ENCODE assay signal across 16 cellular contexts in the genomic region with DNA sequence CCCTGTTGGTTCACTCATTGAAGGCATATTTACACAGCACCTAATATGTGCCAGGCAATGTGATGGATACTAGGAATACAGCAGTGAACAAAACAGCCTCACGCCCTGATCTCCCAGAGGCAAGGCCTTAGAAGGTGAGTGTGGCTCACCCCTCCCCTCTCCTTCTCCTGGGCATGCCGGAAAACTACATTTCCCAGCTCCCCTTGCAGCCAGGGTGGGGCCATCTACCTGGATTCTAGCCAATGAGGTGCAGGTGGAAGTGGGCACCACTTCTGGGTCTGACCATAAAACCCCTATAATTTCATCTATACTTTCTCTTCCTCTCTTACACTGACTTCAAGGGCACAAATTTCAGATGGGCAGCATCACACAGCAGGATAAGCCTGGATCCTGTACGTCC.
"Had no signal": no experiment of that assay in that cellular context is flagged by ENCODE, and none has a peak within 500 bp of the region (broad histone marks: within the 10 kb centered on the region; RNA-seq: fewer than 3 reads in every experiment).

No MANE protein-coding gene starts in this region.

- DNase-seq: activated CD4-positive, alpha-beta T cell treated with anti-CD3 and anti-CD28 coated beads, Interleukin-2, amount 50 U/mL, for 1 hour; activated CD4-positive, CD25-positive, alpha-beta regulatory T cell treated with anti-CD3 and anti-CD28 coated beads, Interleukin-2, amount 50 U/mL, for 72 hours; activated CD8-positive, alpha-beta memory T cell treated with anti-CD3 and anti-CD28 coated beads for 24 hours; activated CD8-positive, alpha-beta memory T cell treated with anti-CD3 and anti-CD28 coated beads, Interleukin-2, amount 50 U/mL, for 48 hours; activated effector memory CD4-positive, alpha-beta T cell treated with anti-CD3 and anti-CD28 coated beads, Interleukin-2, amount 50 U/mL, for 16 hours; activated T-cell treated with anti-CD3 and anti-CD28 coated beads, Interleukin-2, amount 50 U/mL, for 72 hours; dermis blood vessel endothelial cell; effector memory CD8-positive, alpha-beta T cell; left ventricle myocardium inferior; mammary epithelial cell; retina; stimulated activated CD8-positive, alpha-beta memory T cell treated with anti-CD3 and anti-CD28 coated beads, Interleukin-4, amount 100 ng/mL, for 48 hours; stimulated activated naive CD8-positive, alpha-beta T cell treated with anti-CD3 and anti-CD28 coated beads, Interleukin-15, Interleukin-2, amounts not matched to agents 100 U/mL and 50 U/mL, for 24 hours; substantia nigra; tibial artery had no signal

- H3K27ac ChIP-seq: left ventricle myocardium inferior, tibial artery had no signal

- ATAC-seq: activated T-cell treated with anti-CD3 and anti-CD28 coated beads, Interleukin-2, amount 50 U/mL, for 72 hours; effector memory CD8-positive, alpha-beta T cell; stimulated activated naive CD8-positive, alpha-beta T cell treated with anti-CD3 and anti-CD28 coated beads, Interleukin-15, Interleukin-2, amounts not matched to agents 100 U/mL and 50 U/mL, for 24 hours had no signal

- H3K36me3 ChIP-seq: left ventricle myocardium inferior, tibial artery had no signal

- H3K4me3 ChIP-seq: left ventricle myocardium inferior, tibial artery had no signal

- FAIRE-seq: urothelium cell line had no signal

- H3K4me1 ChIP-seq: tibial artery had no signal
